2 cellular contexts compared by ENCODE assay signal in genomic region chr5:176396330-176396729, GRCh38.
TF ChIP-seq lines count a peak whose summit lies in the region.

No MANE protein-coding gene starts in this region.

TF ChIP-seq in A549, 52 proteins besides CTCF, POLR2A, EP300 and RAD21:
- peak; percentile 93 for TF ChIP-seq MAFK (IDR thresholded peaks at IDR 0.05; ENCODE audit: partially characterized antibody)
- no peak for TF ChIP-seq JUN (IDR thresholded peaks at IDR 0.05)

TF ChIP-seq in GM23338, 12 proteins besides CTCF, POLR2A, EP300 and RAD21:
- no peak for TF ChIP-seq EZH2 (IDR thresholded peaks at IDR 0.05; ENCODE audit: low read depth, unreplicated experiment)
- TF ChIP-seq CREB1 (CRISPR knock-in tag; IDR thresholded peaks at IDR 0.05; ENCODE audit: low read depth), result no peak
